In genomic region chr4:6986781-6987565, GRCh38 we compare ENCODE assay signal across 8 cellular contexts. TPM values are rescaled to one million over a fixed set of nuclear protein-coding genes. Genes with fewer than 3 reads are reported as not detected.
DNase-seq lines count a peak whose midpoint lies in the region; ATAC-seq, FAIRE-seq and TF ChIP-seq lines count a peak whose summit lies in the region.

No MANE protein-coding gene starts in this region.

- peaks cover 30 to 62% (median 37%) of the 10 kb centered on the region in 11 experiments for H3K36me3 ChIP-seq in BLaER1 treated with 17β-estradiol and CSF1 and Interleukin-3, amounts not matched to agents 10 nM and 100 nM
- no peaks in the 10 kb centered on the region for H3K36me3 ChIP-seq in colonic mucosa
- H3K36me3 ChIP-seq in left lung: no peaks in the 10 kb centered on the region

- H3K27ac ChIP-seq in BLaER1 treated with 17β-estradiol and CSF1 and Interleukin-3, amounts not matched to agents 10 nM and 100 nM: peak overlapping the region; percentile 65 to 93 (median 88)
- H3K27ac ChIP-seq in colonic mucosa (peak overlapping the region; percentile 96), left lung (peak overlapping the region; percentile 94)

- peak; percentile 86 for FAIRE-seq in GM19239 (lab: Jason Lieb, UNC)

- no peaks in the 10 kb centered on the region for H3K27me3 ChIP-seq in BLaER1 treated with 17β-estradiol and CSF1 and Interleukin-3, amounts not matched to agents 10 nM and 100 nM
- H3K27me3 ChIP-seq in colonic mucosa (no peaks in the 10 kb centered on the region), left lung (no peaks in the 10 kb centered on the region)

- H3K27ac Mint-ChIP-seq in activated CD4-positive, alpha-beta T cell treated with anti-CD3 and anti-CD28 coated beads, Interleukin-2, amount 10 ng/mL, durations not matched to agents 24 days and 14 days: peak overlapping the region; percentile 95

- peak overlapping the region; percentile 75 to 92 (median 87) for H3K9ac ChIP-seq in BLaER1 treated with 17β-estradiol and CSF1 and Interleukin-3, amounts not matched to agents 10 nM and 100 nM
- peak overlapping the region; percentile 77 to 90 for H3K9ac ChIP-seq in colonic mucosa (ENCODE audit: low read depth in 2 of 2, low read length in 2 of 2)

- intact Hi-C loops in activated CD4-positive, alpha-beta T cell treated with anti-CD3 and anti-CD28 coated beads, Interleukin-2, amount 10 ng/mL, durations not matched to agents 24 days and 14 days (cut with micrococcal nuclease): loop anchor here (1.0 to 5.0 kb wide), 6 partner anchors 56 to 346 kb away; partner anchors contain the start of genes BLOC1S4, GRPEL1, TADA2B and TBC1D14
- intact Hi-C loops in colonic mucosa (cut with DNase I): loop anchor here (5.0 to 10.0 kb wide), 3 partner anchors 80 to 272 kb away; partner anchors contain the start of genes BLOC1S4 and TBC1D14
- intact Hi-C loops in left lung (cut with DNase I): no loop called here

- H3K4me2 ChIP-seq in BLaER1 treated with 17β-estradiol and CSF1 and Interleukin-3, amounts not matched to agents 10 nM and 100 nM: peak overlapping the region; percentile 94 to 99 (median 98)

- peaks cover 17% of the 10 kb centered on the region for H3K36me3 Mint-ChIP-seq in activated CD4-positive, alpha-beta T cell treated with anti-CD3 and anti-CD28 coated beads, Interleukin-2, amount 10 ng/mL, durations not matched to agents 24 days and 14 days (ENCODE audit: low read depth)

- peaks cover 72% of the 10 kb centered on the region for H3K4me1 Mint-ChIP-seq in activated CD4-positive, alpha-beta T cell treated with anti-CD3 and anti-CD28 coated beads, Interleukin-2, amount 10 ng/mL, durations not matched to agents 24 days and 14 days

- peak overlapping the region; percentile 58 to 85 (median 74) for H3K4me3 ChIP-seq in BLaER1 treated with 17β-estradiol and CSF1 and Interleukin-3, amounts not matched to agents 10 nM and 100 nM
- H3K4me3 ChIP-seq in colonic mucosa (peak overlapping the region; percentile 65), left lung (peak overlapping the region; percentile 81 to 83)

- DNase-seq in GM19239 (ENCODE audit: insufficient read length, low spot score) (peak; percentile 89), NCI-H524 treated with DMSO at 0.1 percent for 48 hours (lab: John Stamatoyannopoulos, UW) (peak; percentile 64), colonic mucosa (peak; percentile 96), left lung (peak; percentile 95 to 99)
- DNase-seq in activated CD4-positive, alpha-beta T cell treated with anti-CD3 and anti-CD28 coated beads, Interleukin-2, amount 10 ng/mL, durations not matched to agents 24 days and 14 days: peak; percentile 98
- DNase-seq in stimulated activated CD4-positive, alpha-beta T cell treated with anti-CD3 and anti-CD28 coated beads, Interleukin-2, amount 100 ng/mL, for 24 hours: peak; percentile 93 to 94

- H3K4me1 ChIP-seq in BLaER1 treated with 17β-estradiol and CSF1 and Interleukin-3, amounts not matched to agents 10 nM and 100 nM: peaks cover 85 to 95% (median 93%) of the 10 kb centered on the region in 10 experiments
- peaks cover 14% of the 10 kb centered on the region for H3K4me1 ChIP-seq in colonic mucosa
- H3K4me1 ChIP-seq in left lung: peaks cover 12 to 84% of the 10 kb centered on the region in 2 donors

- peak overlapping the region; percentile 96 for H3K4me3 Mint-ChIP-seq in activated CD4-positive, alpha-beta T cell treated with anti-CD3 and anti-CD28 coated beads, Interleukin-2, amount 10 ng/mL, durations not matched to agents 24 days and 14 days

- ATAC-seq in HG03442 (IDR thresholded peaks at IDR 0.05; ENCODE audit: unreplicated experiment) (peak; percentile 74), left lung (peak; percentile 97)

- H3K9me3 ChIP-seq in BLaER1 treated with 17β-estradiol and CSF1 and Interleukin-3, amounts not matched to agents 10 nM and 100 nM (replicated peaks in 1 of 11): no peaks in the 10 kb centered on the region
- no peaks in the 10 kb centered on the region for H3K9me3 ChIP-seq in colonic mucosa
- H3K9me3 ChIP-seq in left lung: no peaks in the 10 kb centered on the region

- peaks cover 80 to 99% (median 98%) of the 10 kb centered on the region in 11 experiments for H4K20me1 ChIP-seq in BLaER1 treated with 17β-estradiol and CSF1 and Interleukin-3, amounts not matched to agents 10 nM and 100 nM

- H3K27me3 Mint-ChIP-seq in activated CD4-positive, alpha-beta T cell treated with anti-CD3 and anti-CD28 coated beads, Interleukin-2, amount 10 ng/mL, durations not matched to agents 24 days and 14 days: no peaks in the 10 kb centered on the region

- no peaks in the 10 kb centered on the region for H3K9me3 Mint-ChIP-seq in activated CD4-positive, alpha-beta T cell treated with anti-CD3 and anti-CD28 coated beads, Interleukin-2, amount 10 ng/mL, durations not matched to agents 24 days and 14 days

- no peak for TF ChIP-seq CTCF in colonic mucosa (IDR thresholded peaks at IDR 0.05)
- TF ChIP-seq CTCF in left lung (IDR thresholded peaks at IDR 0.05): no peak

RNA-seq across cellular contexts. Expression of gene TADA2B, which starts 56.2 kb away (rescaled TPM):
- 12.9 and 13.3 TPM in 2 replicates for total RNA-seq in activated CD4-positive, alpha-beta T cell treated with anti-CD3 and anti-CD28 coated beads, Interleukin-2, amount 10 ng/mL, durations not matched to agents 24 days and 14 days
- total RNA-seq in colonic mucosa (10 to 100 TPM; 24.0 to 27.2 TPM), left lung (10 to 100 TPM; 19.4 to 20.1 TPM)

Comparison
In these comparisons a context has a peak if more than half of its experiments do, and no peak if none do; other contexts are left out.
1. Peak in every context shown above with its lines: DNase-seq, ATAC-seq, H3K4me3 ChIP-seq and H3K27ac ChIP-seq.
2. intact Hi-C loops: an anchor here in activated CD4-positive, alpha-beta T cell treated with anti-CD3 and anti-CD28 coated beads, Interleukin-2, amount 10 ng/mL, durations not matched to agents 24 days and 14 days (1.0 to 5.0 kb wide) and colonic mucosa (5.0 to 10.0 kb wide); none called in left lung.